Comparison of ENCODE assay signal across 30 cellular contexts in the genomic region with DNA sequence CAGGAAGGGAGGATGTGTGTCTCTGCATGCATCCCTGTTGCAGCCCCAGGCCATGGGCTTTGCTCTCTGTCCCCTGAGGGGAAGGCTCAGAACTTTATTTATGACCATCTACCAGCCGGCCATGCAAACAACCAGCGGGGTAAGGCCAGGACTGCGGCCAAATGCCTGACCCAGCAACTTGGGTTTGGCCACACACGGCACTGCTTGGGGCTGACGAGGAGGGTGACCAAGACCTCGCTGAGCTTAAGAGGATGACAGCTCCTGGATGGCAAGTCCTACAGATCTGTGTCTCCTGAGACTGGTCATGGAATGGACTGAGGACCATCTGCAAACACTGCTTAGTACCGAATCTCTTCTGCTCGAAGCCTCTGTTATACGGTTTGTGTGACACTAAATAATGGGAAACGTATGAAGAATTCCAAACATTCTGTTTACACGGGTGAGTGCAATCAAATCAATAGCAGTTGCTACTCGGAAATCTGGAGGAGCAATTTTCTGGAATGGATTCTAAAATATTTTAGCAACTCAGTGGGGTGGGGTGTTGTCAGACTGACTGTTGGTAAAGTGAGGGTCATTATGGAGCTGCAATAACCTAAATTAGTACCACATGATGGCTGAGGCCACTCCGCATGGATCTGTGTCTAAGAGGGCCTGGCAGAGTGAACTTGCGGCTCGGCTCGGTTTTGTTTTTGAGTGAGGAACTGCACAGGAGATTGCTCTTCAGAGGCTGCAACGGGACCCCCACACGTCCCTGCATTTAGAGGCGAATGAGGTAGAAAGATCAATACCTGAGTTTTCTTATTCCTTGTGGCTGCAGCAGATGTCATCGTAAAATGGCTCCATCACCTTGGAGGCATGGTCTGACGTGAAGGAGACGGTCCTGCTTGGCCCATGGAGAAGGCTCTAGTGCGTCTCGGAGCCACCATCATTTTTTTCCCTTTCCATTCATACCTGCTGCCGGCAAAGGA. TPM values are rescaled to one million over a fixed set of nuclear protein-coding genes. Genes with fewer than 3 reads are reported as not detected.
DNase-seq lines count a peak whose midpoint lies in the region; ATAC-seq and TF ChIP-seq lines count a peak whose summit lies in the region.
"Had no signal": no experiment of that assay in that cellular context is flagged by ENCODE, and none has a peak within 500 bp of the region (broad histone marks: within the 10 kb centered on the region; RNA-seq: fewer than 3 reads in every experiment).

No MANE protein-coding gene starts in this region.

- intact Hi-C loops in right lobe of liver (cut with DNase I): no loop called here

- no peak for TF ChIP-seq POLR2A in right lobe of liver (IDR thresholded peaks at IDR 0.05)

- H3K23ac ChIP-seq in mesenchymal stem cell (ENCODE audit: low read length in 2 of 2): no peak overlapping the region

- no peak overlapping the region for H3K9ac ChIP-seq in mesenchymal stem cell (ENCODE audit: low read length)
- H3K9ac ChIP-seq: BLaER1 treated with 17β-estradiol and CSF1 and Interleukin-3, amounts not matched to agents 10 nM and 100 nM; SK-N-SH had no signal

- peak overlapping the region; percentile 50 for H3K4me3 Mint-ChIP-seq in nephron progenitor cell
- H3K4me3 Mint-ChIP-seq: activated CD4-positive, alpha-beta memory T cell treated with anti-CD3 and anti-CD28 coated beads for 36 hours; T-helper 1 cell treated with Interleukin-12 subunit alpha and Interleukin-12 subunit beta and Interleukin-4 antibody, amounts not matched to agents 30 μg/mL and 1 μg/mL, for 36 hours had no signal

- H3K4me2 ChIP-seq in mesenchymal stem cell (ENCODE audit: low read length, poor library complexity, severe bottlenecking): no peak overlapping the region
- H3K4me2 ChIP-seq: SK-N-SH had no signal

- DNase-seq in AG08395 (ENCODE audit: low spot score) (peak; percentile 49), GM04503 (ENCODE audit: low read depth) (peak; percentile 48), epidermal melanocyte (ENCODE audit: insufficient read length, low spot score) (peak; percentile 62), nephron progenitor cell (no peak), right lobe of liver (no peak), NCI-H187 treated with DMSO at 0.1 percent for 48 hours (lab: John Stamatoyannopoulos, UW) (no peak), mesenchymal stem cell (no peak)
- DNase-seq: activated gamma-delta T cell treated with Interleukin-2 at 50 U/mL for 16 hours; activated T-cell treated with anti-CD3 and anti-CD28 coated beads for 4 hours; cerebellar nuclear complex; DMS79 treated with DMSO at 0.1 percent for 48 hours; IMR-90; left cardiac atrium; NCI-H1048; NCI-H1694 treated with DMSO at 0.1 percent for 48 hours; NCI-H2171; NCI-H510A; occipital lobe; OCI-M1; right cardiac atrium; SK-N-SH; stimulated activated CD4-positive, alpha-beta T cell treated with anti-CD3 and anti-CD28 coated beads, Interleukin-12 subunit alpha, Interleukin-12 subunit beta, amount 100 ng/mL, for 4 hours; stimulated activated CD4-positive, alpha-beta T cell treated with anti-CD3 and anti-CD28 coated beads, Interleukin-4, amount 100 ng/mL, for 1 hour; upper lobe of left lung had no signal

- no peak overlapping the region for H3K4ac ChIP-seq in mesenchymal stem cell (ENCODE audit: low read depth in 1 of 2, low read length in 2 of 2)

- no peak overlapping the region for H3K27ac ChIP-seq in right lobe of liver
- no peak overlapping the region for H3K27ac ChIP-seq in mesenchymal stem cell (ENCODE audit: low read length, poor library complexity, severe bottlenecking)
- H3K27ac ChIP-seq: BLaER1 treated with 17β-estradiol and CSF1 and Interleukin-3, amounts not matched to agents 10 nM and 100 nM; epithelial cell of prostate; upper lobe of left lung had no signal

- H3K9me3 ChIP-seq in right lobe of liver (no peaks in the 10 kb centered on the region), mesenchymal stem cell (ENCODE audit: control insufficient read depth, low read length) (no peaks in the 10 kb centered on the region)
- H3K9me3 ChIP-seq: BLaER1 treated with 17β-estradiol and CSF1 and Interleukin-3, amounts not matched to agents 10 nM and 100 nM; SK-N-SH; upper lobe of left lung had no signal

- H2BK120ac ChIP-seq in mesenchymal stem cell (ENCODE audit: low read depth, low read length): no peak overlapping the region

- WGBS in right lobe of liver (ENCODE audit: insufficient coverage, low coverage, low lambda C conversion rate, missing lambda C conversion rate): 57% methylated on average over 18 of the region's 25 CpGs
- 84% methylated on average over 22 of the region's 25 CpGs for WGBS in mesenchymal stem cell

- no peak overlapping the region for H2AFZ ChIP-seq in mesenchymal stem cell (ENCODE audit: low read depth, low read length)

- no peaks in the 10 kb centered on the region for H3K27me3 ChIP-seq in right lobe of liver
- peaks cover 0 to 25% of the 10 kb centered on the region in 2 experiments for H3K27me3 ChIP-seq in mesenchymal stem cell (ENCODE audit: control insufficient read depth in 1 of 2, insufficient read depth in 1 of 2, low read length in 2 of 2)
- H3K27me3 ChIP-seq: BLaER1 treated with 17β-estradiol and CSF1 and Interleukin-3, amounts not matched to agents 10 nM and 100 nM; upper lobe of left lung had no signal

- TF ChIP-seq CTCF in nephron progenitor cell (IDR thresholded peaks at IDR 0.05) (no peak), right lobe of liver (IDR thresholded peaks at IDR 0.05) (no peak)

- no peaks in the 10 kb centered on the region for H3K36me3 Mint-ChIP-seq in nephron progenitor cell (ENCODE audit: low read depth)
- H3K36me3 Mint-ChIP-seq: activated CD4-positive, alpha-beta memory T cell treated with anti-CD3 and anti-CD28 coated beads for 36 hours had no signal

- no peak overlapping the region for H4K91ac ChIP-seq in mesenchymal stem cell (ENCODE audit: low read length)

- H3K79me1 ChIP-seq in mesenchymal stem cell (replicated peaks; ENCODE audit: low read length, poor library complexity, severe bottlenecking): no peaks in the 10 kb centered on the region

- H3K36me3 ChIP-seq in right lobe of liver: no peaks in the 10 kb centered on the region
- no peaks in the 10 kb centered on the region for H3K36me3 ChIP-seq in mesenchymal stem cell (ENCODE audit: control insufficient read depth in 1 of 2, insufficient read depth in 2 of 2, low read depth in 1 of 2, low read length in 2 of 2)
- H3K36me3 ChIP-seq: BLaER1 treated with 17β-estradiol and CSF1 and Interleukin-3, amounts not matched to agents 10 nM and 100 nM; upper lobe of left lung had no signal

- H3K4me1 Mint-ChIP-seq in nephron progenitor cell: peaks cover 50% of the 10 kb centered on the region

- H3K14ac ChIP-seq in mesenchymal stem cell (ENCODE audit: low read length in 2 of 2): no peak overlapping the region

- H4K8ac ChIP-seq in mesenchymal stem cell (ENCODE audit: low read length): no peak overlapping the region

- H3K9me3 Mint-ChIP-seq in nephron progenitor cell: no peaks in the 10 kb centered on the region
- H3K9me3 Mint-ChIP-seq: activated CD4-positive, alpha-beta memory T cell treated with anti-CD3 and anti-CD28 coated beads for 36 hours; T-helper 1 cell treated with Interleukin-12 subunit alpha and Interleukin-12 subunit beta and Interleukin-4 antibody, amounts not matched to agents 30 μg/mL and 1 μg/mL, for 36 hours had no signal

- no peak overlapping the region for H3K27ac Mint-ChIP-seq in nephron progenitor cell
- H3K27ac Mint-ChIP-seq: activated CD4-positive, alpha-beta memory T cell treated with anti-CD3 and anti-CD28 coated beads for 36 hours; T-helper 1 cell treated with Interleukin-12 subunit alpha and Interleukin-12 subunit beta and Interleukin-4 antibody, amounts not matched to agents 30 μg/mL and 1 μg/mL, for 36 hours had no signal

- no peak overlapping the region for H2AK5ac ChIP-seq in mesenchymal stem cell (ENCODE audit: low read length, severe bottlenecking)

- H2BK12ac ChIP-seq in mesenchymal stem cell (ENCODE audit: low read length in 2 of 2): no peak overlapping the region

- H3K4me3 ChIP-seq in right lobe of liver: no peak overlapping the region
- no peak overlapping the region for H3K4me3 ChIP-seq in mesenchymal stem cell (ENCODE audit: insufficient read depth in 1 of 2, low read depth in 1 of 2, low read length in 2 of 2)
- H3K4me3 ChIP-seq: BLaER1 treated with 17β-estradiol and CSF1 and Interleukin-3, amounts not matched to agents 10 nM and 100 nM; GM12878; upper lobe of left lung had no signal

- no peak for ATAC-seq in HG03108 (IDR thresholded peaks at IDR 0.05; ENCODE audit: unreplicated experiment)
- no peak for ATAC-seq in right lobe of liver
- ATAC-seq: GM12878, left cardiac atrium, right cardiac atrium had no signal

- H3K18ac ChIP-seq in mesenchymal stem cell (ENCODE audit: low read depth in 1 of 2, low read length in 2 of 2): no peak overlapping the region

- H2BK5ac ChIP-seq in mesenchymal stem cell (ENCODE audit: low read depth, low read length, poor library complexity, severe bottlenecking): no peak overlapping the region

- peaks cover 17% of the 10 kb centered on the region for H3K27me3 Mint-ChIP-seq in nephron progenitor cell (ENCODE audit: low read depth, poor library complexity)

- no peak overlapping the region for H2BK15ac ChIP-seq in mesenchymal stem cell (ENCODE audit: low read depth, poor library complexity, severe bottlenecking)

- H3K4me1 ChIP-seq in right lobe of liver (no peaks in the 10 kb centered on the region), mesenchymal stem cell (ENCODE audit: control insufficient read depth, insufficient read depth, low read depth, low read length) (peaks cover 19% of the 10 kb centered on the region)
- H3K4me1 ChIP-seq: upper lobe of left lung had no signal

RNA-seq across cellular contexts. Expression of gene TMEM18, which starts 26.6 kb away (rescaled TPM):
- 10 to 100 TPM in 2 of 6 experiments, 1 to 10 TPM in 4; 4.2 to 11.4 (median 7.0) TPM for total RNA-seq in right lobe of liver
- polyA plus RNA-seq in mesenchymal stem cell (2013, experiment 1 of 2): 21.7 TPM
- 23.6 TPM for polyA plus RNA-seq in mesenchymal stem cell (2013, experiment 2 of 2)

Comparison
In these comparisons a context has a peak if more than half of its experiments do, and no peak if none do; other contexts are left out.
1. DNase-seq: peak in AG08395 (single experiment), GM04503 (single experiment) and epidermal melanocyte (single experiment); none in nephron progenitor cell (single experiment), right lobe of liver (0 of 3), NCI-H187 treated with DMSO at 0.1 percent for 48 hours (single experiment) and mesenchymal stem cell (single experiment).